In genomic region chr19:12778020-12778904, GRCh38 we compare ENCODE assay signal across 9 cellular contexts. TPM values are rescaled to one million over a fixed set of nuclear protein-coding genes. Genes with fewer than 3 reads are reported as not detected.
DNase-seq lines count a peak whose midpoint lies in the region; ATAC-seq and TF ChIP-seq lines count a peak whose summit lies in the region.
"Had no signal": no experiment of that assay in that cellular context is flagged by ENCODE, and none has a peak within 500 bp of the region (broad histone marks: within the 10 kb centered on the region; RNA-seq: fewer than 3 reads in every experiment).

No MANE protein-coding gene starts in this region.

- intact Hi-C loops in body of pancreas (cut with DNase I) (no loop called here), sigmoid colon (cut with DNase I) (no loop called here)

- peaks cover 5% of the 10 kb centered on the region; the same call in 1 of the 2 replicates for H3K36me3 ChIP-seq in HUES48 (ENCODE audit: control insufficient read depth, insufficient read depth, low read length)
- no peaks in the 10 kb centered on the region for H3K36me3 ChIP-seq in body of pancreas (replicated peaks in 1 of 2; ENCODE audit: insufficient read depth in 1 of 2, low read depth in 2 of 2)
- H3K36me3 ChIP-seq in iPS-15b (ENCODE audit: control insufficient read depth, insufficient read depth, low read length): peaks cover 3% of the 10 kb centered on the region
- no peaks in the 10 kb centered on the region for H3K36me3 ChIP-seq in sigmoid colon

- H3K27ac ChIP-seq in HUES48 (ENCODE audit: low read depth, low read length) (peak overlapping the region; percentile 71), body of pancreas (peak overlapping the region; percentile 87 to 100 (median 96)), sigmoid colon (peak overlapping the region; percentile 89 to 97 (median 94))

- no peak overlapping the region for H3K9ac ChIP-seq in HUES48 (ENCODE audit: low read depth, low read length)
- H3K9ac ChIP-seq in iPS-15b (ENCODE audit: low read depth, low read length): no peak overlapping the region

- 2 to 7% methylated on average over 18 to 44 of the region's 44 CpGs for WGBS in body of pancreas, 2 donors
- 3 to 4% methylated on average over 44 of the region's 44 CpGs for WGBS in sigmoid colon, 2 donors

- H3K4me3 ChIP-seq in HUES48 (ENCODE audit: low read depth, low read length): peak overlapping the region; percentile 65
- H3K4me3 ChIP-seq in body of pancreas: peak overlapping the region; percentile 32 to 73
- peak overlapping the region; percentile 76 for H3K4me3 ChIP-seq in iPS-15b (ENCODE audit: low read depth, low read length)
- peak overlapping the region; percentile 44 to 67 (median 54) for H3K4me3 ChIP-seq in sigmoid colon

- no peak for TF ChIP-seq CTCF in body of pancreas (IDR thresholded peaks at IDR 0.05)
- TF ChIP-seq CTCF in sigmoid colon (IDR thresholded peaks at IDR 0.05): no peak

- no peaks in the 10 kb centered on the region for H3K9me3 ChIP-seq in HUES48 (ENCODE audit: control insufficient read depth, insufficient read depth, low read length)
- H3K9me3 ChIP-seq in body of pancreas: no peaks in the 10 kb centered on the region
- H3K9me3 ChIP-seq in iPS-15b (ENCODE audit: control insufficient read depth, insufficient read depth, low read length): no peaks in the 10 kb centered on the region
- H3K9me3 ChIP-seq in sigmoid colon: no peaks in the 10 kb centered on the region

- peak in 1 of 4 donors; percentile 3 for TF ChIP-seq EP300 in sigmoid colon (IDR thresholded peaks at IDR 0.05)

- peaks cover 22% of the 10 kb centered on the region for H3K4me1 ChIP-seq in HUES48 (ENCODE audit: control insufficient read depth, insufficient read depth, low read length)
- peaks cover 48% of the 10 kb centered on the region for H3K4me1 ChIP-seq in body of pancreas
- peaks cover 8% of the 10 kb centered on the region for H3K4me1 ChIP-seq in iPS-15b (ENCODE audit: control insufficient read depth, insufficient read depth, low read length)
- H3K4me1 ChIP-seq in sigmoid colon: peaks cover 0 to 57% (median 41%) of the 10 kb centered on the region in 4 donors

- H3K27me3 ChIP-seq in HUES48 (ENCODE audit: control insufficient read depth, insufficient read depth, low read length) (no peaks in the 10 kb centered on the region), body of pancreas (no peaks in the 10 kb centered on the region), iPS-15b (ENCODE audit: control insufficient read depth, insufficient read depth, low read length) (no peaks in the 10 kb centered on the region), sigmoid colon (no peaks in the 10 kb centered on the region)

- DNase-seq in DMS 273 treated with DMSO at 0.1 percent for 48 hours (lab: John Stamatoyannopoulos, UW) (peak; percentile 72), RPMI8226 (peak; percentile 90), body of pancreas (peak; percentile 88 to 95 (median 93)), sigmoid colon (peak; percentile 92), NK-92 (lab: John Stamatoyannopoulos, UW; ENCODE audit: unreplicated experiment) (no peak)

- ATAC-seq in body of pancreas (peak; percentile 53), GM21825 (IDR thresholded peaks at IDR 0.05; ENCODE audit: unreplicated experiment) (no peak)

- TF ChIP-seq POLR2A in body of pancreas (IDR thresholded peaks at IDR 0.05) (peak; percentile 55 to 81 (median 73)), sigmoid colon (IDR thresholded peaks at IDR 0.05) (peak; percentile 23 to 29)

RNA-seq across cellular contexts. Expression of gene HOOK2, which starts 2.9 kb away (rescaled TPM):
- 100 to 1,000 TPM; 114 to 354 TPM for total RNA-seq in body of pancreas
- total RNA-seq in sigmoid colon: 10 to 100 TPM; 10.2 to 37.9 (median 12.7) TPM
- 10 to 100 TPM; 36.0 to 80.4 (median 42.1) TPM for polyA plus RNA-seq in sigmoid colon

RNA-seq across cellular contexts. Expression of gene JUNB, which starts 13.0 kb away (rescaled TPM):
- total RNA-seq in body of pancreas (100 to 1,000 TPM; 219 to 485 TPM), sigmoid colon (1,000 to 10,000 TPM in 1 of 4 donors, 100 to 1,000 TPM in 3; 125 to 1,252 (median 504) TPM)
- polyA plus RNA-seq in sigmoid colon: 100 to 1,000 TPM in 2 of 3 donors, 10 to 100 TPM in 1; 91.6 to 289 (median 249) TPM

RNA-seq across cellular contexts. Expression of gene PRDX2, which starts 23.3 kb away (rescaled TPM):
- 100 to 1,000 TPM; 105 to 146 TPM for total RNA-seq in body of pancreas
- 100 to 1,000 TPM; 248 to 312 (median 264) TPM for total RNA-seq in sigmoid colon
- polyA plus RNA-seq in sigmoid colon: 100 to 1,000 TPM; 277 to 379 (median 284) TPM

RNA-seq across cellular contexts. Expression of gene THSD8, which starts 23.6 kb away (rescaled TPM):
- total RNA-seq in body of pancreas: not detected
- not detected for total RNA-seq in sigmoid colon
- 1 to 10 TPM in 2 of 3 donors, not detected in 1; 2.5 to 2.8 TPM for polyA plus RNA-seq in sigmoid colon

RNA-seq across cellular contexts. Expression of gene BEST2, which starts 26.7 kb away (rescaled TPM):
- total RNA-seq in body of pancreas (not detected), sigmoid colon (under 1 TPM in 1 of 4 donors, not detected in 3; 0.36 TPM)
- polyA plus RNA-seq in sigmoid colon: 10 to 100 TPM; 44.4 to 50.0 (median 45.8) TPM
- total RNA-seq: activated CD8-positive, alpha-beta memory T cell treated with anti-CD3 and anti-CD28 coated beads for 36 hours had no signal
